In the genomic region with DNA sequence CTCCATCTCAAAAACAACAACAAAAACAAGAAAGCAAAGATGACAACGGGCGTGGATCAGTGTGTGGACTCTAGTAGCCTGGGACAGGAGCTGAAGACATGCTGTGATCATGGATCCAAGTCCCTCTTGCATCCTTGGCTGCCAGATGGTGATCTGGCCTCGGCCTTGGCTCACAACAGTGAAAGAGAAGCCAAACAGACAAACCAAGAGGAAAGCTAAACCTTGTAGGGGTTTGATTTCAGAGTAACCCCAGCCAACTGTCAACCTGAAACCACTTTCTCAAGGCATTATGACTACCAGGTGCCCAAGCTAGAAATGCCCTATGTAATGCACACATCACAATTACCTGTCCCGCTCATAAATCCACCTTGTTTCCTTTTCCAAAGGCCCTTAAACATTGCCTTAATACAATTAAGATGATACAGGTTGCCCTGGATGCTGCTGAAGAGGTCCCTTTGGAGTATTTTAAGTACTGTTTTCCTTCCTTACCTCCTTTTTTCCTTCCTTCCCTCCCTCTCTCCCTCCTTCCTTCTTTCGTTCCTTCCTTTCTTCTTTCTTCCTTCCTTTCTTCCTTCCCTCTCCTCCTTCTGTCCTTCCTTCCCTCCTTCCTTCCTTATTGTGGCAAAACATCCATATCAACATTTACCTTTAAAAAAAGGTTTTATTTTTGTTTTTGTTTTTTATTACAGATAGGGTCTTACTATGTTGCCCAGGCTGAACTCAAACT, we compare ENCODE assay signal across 29 cellular contexts. TPM values are rescaled to one million over a fixed set of nuclear protein-coding genes. Genes with fewer than 3 reads are reported as not detected.
DNase-seq lines count a peak whose midpoint lies in the region; ATAC-seq and TF ChIP-seq lines count a peak whose summit lies in the region.
"Had no signal": no experiment of that assay in that cellular context is flagged by ENCODE, and none has a peak within 500 bp of the region (broad histone marks: within the 10 kb centered on the region; RNA-seq: fewer than 3 reads in every experiment).

No MANE protein-coding gene starts in this region.

- H3K4me1 ChIP-seq in gastrocnemius medialis, result peaks cover 17 to 19% of the 10 kb centered on the region in 2 donors
- H3K4me1 ChIP-seq in aorta (ENCODE audit: control insufficient read depth in 1 of 2, insufficient read depth in 2 of 2, low read length in 2 of 2), result no peaks in the 10 kb centered on the region
- H3K4me1 ChIP-seq: adrenal gland, gastroesophageal sphincter, tibial artery had no signal

- intact Hi-C loops in activated CD4-positive, alpha-beta T cell treated with anti-CD3 and anti-CD28 coated beads for 36 hours (cut with DNase I, micrococcal nuclease), result no loop called here
- intact Hi-C loops in activated CD4-positive, alpha-beta T cell treated with anti-CD3 and anti-CD28 coated beads, Interleukin-2, amount 10 ng/mL, durations not matched to agents 24 days and 14 days (cut with micrococcal nuclease), result no loop called here
- intact Hi-C loops in gastrocnemius medialis (cut with DNase I; ENCODE audit: low total_unique reads), result no loop called here
- intact Hi-C loops in aorta (cut with DNase I), result no loop called here

- H3K27me3 ChIP-seq in gastrocnemius medialis (no peaks in the 10 kb centered on the region), aorta (ENCODE audit: control insufficient read depth in 1 of 2, insufficient read depth in 2 of 2, low read length in 1 of 2) (peaks cover 0 to 2% of the 10 kb centered on the region in 2 donors)
- H3K27me3 ChIP-seq: adrenal gland, brain microvascular endothelial cell, gastroesophageal sphincter, tibial artery had no signal

- in situ Hi-C loops in gastrocnemius medialis (cut with MboI; ENCODE audit: low sequenced_read_pairs in 4 of 4), result no loop called here

- no peak overlapping the region for H3K4me3 ChIP-seq in gastrocnemius medialis
- H3K4me3 ChIP-seq in aorta (ENCODE audit: low read length in 2 of 2), result no peak overlapping the region
- H3K4me3 ChIP-seq: adrenal gland, gastroesophageal sphincter, tibial artery had no signal

- no peaks in the 10 kb centered on the region for H3K9me3 ChIP-seq in gastrocnemius medialis
- no peaks in the 10 kb centered on the region for H3K9me3 ChIP-seq in aorta (ENCODE audit: control insufficient read depth, low read length)
- H3K9me3 ChIP-seq: adrenal gland, gastroesophageal sphincter, tibial artery had no signal

- POLR2A ChIA-PET in activated CD4-positive, alpha-beta T cell treated with anti-CD3 and anti-CD28 coated beads for 36 hours (lab: Charles Lee), result no interaction called here

- no peak overlapping the region for H3K4me3 Mint-ChIP-seq in activated CD4-positive, alpha-beta T cell treated with anti-CD3 and anti-CD28 coated beads for 36 hours
- no peak overlapping the region for H3K4me3 Mint-ChIP-seq in activated CD4-positive, alpha-beta T cell treated with anti-CD3 and anti-CD28 coated beads, Interleukin-2, amount 10 ng/mL, durations not matched to agents 24 days and 14 days
- H3K4me3 Mint-ChIP-seq: activated naive CD4-positive, alpha-beta T cell treated with anti-CD3 and anti-CD28 coated beads for 36 hours; activated T-cell treated with anti-CD3 and anti-CD28 coated beads, Interleukin-2, amount 50 U/mL, for 4 hours; dendritic cell treated with granulocyte-macrophage colony-stimulating factor and Interleukin-4, amounts not matched to agents 40 ng/mL and 50 ng/mL, for 4 days; H9; stimulated activated naive CD8-positive, alpha-beta T cell treated with anti-CD3 and anti-CD28 coated beads, Interleukin-15, Interleukin-2, amounts not matched to agents 100 ng/mL and 50 ng/mL, for 24 hours had no signal

- H3K9me3 Mint-ChIP-seq in activated CD4-positive, alpha-beta T cell treated with anti-CD3 and anti-CD28 coated beads for 36 hours (ENCODE audit: low read depth), result peaks cover 4% of the 10 kb centered on the region
- H3K9me3 Mint-ChIP-seq in activated CD4-positive, alpha-beta T cell treated with anti-CD3 and anti-CD28 coated beads, Interleukin-2, amount 10 ng/mL, durations not matched to agents 24 days and 14 days, result peaks cover 6% of the 10 kb centered on the region

- no peaks in the 10 kb centered on the region for H3K27me3 Mint-ChIP-seq in activated CD4-positive, alpha-beta T cell treated with anti-CD3 and anti-CD28 coated beads for 36 hours
- no peaks in the 10 kb centered on the region for H3K27me3 Mint-ChIP-seq in activated CD4-positive, alpha-beta T cell treated with anti-CD3 and anti-CD28 coated beads, Interleukin-2, amount 10 ng/mL, durations not matched to agents 24 days and 14 days
- H3K27me3 Mint-ChIP-seq: CD4-positive, CD25-positive, alpha-beta regulatory T cell; IgD-negative memory B cell; stimulated activated naive CD8-positive, alpha-beta T cell treated with anti-CD3 and anti-CD28 coated beads, Interleukin-15, Interleukin-2, amounts not matched to agents 100 ng/mL and 50 ng/mL, for 24 hours had no signal

- ATAC-seq in activated CD4-positive, alpha-beta T cell treated with anti-CD3 and anti-CD28 coated beads for 36 hours, result peak; percentile 61
- ATAC-seq in gastrocnemius medialis (peak; percentile 94 to 97), HG02571 (IDR thresholded peaks at IDR 0.05; ENCODE audit: unreplicated experiment) (no peak), aorta (ENCODE audit: low FRiP score) (no peak)
- ATAC-seq: activated T-cell treated with anti-CD3 and anti-CD28 coated beads, Interleukin-2, amount 50 U/mL, for 4 hours; gastroesophageal sphincter; left lobe of liver; PC-3 had no signal

- H3K27ac ChIP-seq in gastrocnemius medialis (peak overlapping the region; percentile 49 to 69 (median 56)), aorta (ENCODE audit: low read depth in 1 of 2, low read length in 2 of 2) (no peak overlapping the region)
- H3K27ac ChIP-seq: adrenal gland, brain microvascular endothelial cell, gastroesophageal sphincter, tibial artery had no signal

- 88 to 90% methylated on average over 5 of the region's 5 CpGs for WGBS in aorta, 2 donors

- H3K4me1 Mint-ChIP-seq in activated CD4-positive, alpha-beta T cell treated with anti-CD3 and anti-CD28 coated beads for 36 hours, result peaks cover 4% of the 10 kb centered on the region
- H3K4me1 Mint-ChIP-seq in activated CD4-positive, alpha-beta T cell treated with anti-CD3 and anti-CD28 coated beads, Interleukin-2, amount 10 ng/mL, durations not matched to agents 24 days and 14 days, result peaks cover 9% of the 10 kb centered on the region

- DNase-seq in activated CD4-positive, alpha-beta T cell treated with anti-CD3 and anti-CD28 coated beads for 36 hours, result no peak
- DNase-seq in activated CD4-positive, alpha-beta T cell treated with anti-CD3 and anti-CD28 coated beads, Interleukin-2, amount 10 ng/mL, durations not matched to agents 24 days and 14 days, result no peak
- DNase-seq in NCI-H446 (lab: John Stamatoyannopoulos, UW) (peak; percentile 77 to 84), cerebellar nuclear complex (lab: John Stamatoyannopoulos, UW) (peak; percentile 52 to 83), gastrocnemius medialis (peak; percentile 55 to 78), aorta (no peak)
- no peak for DNase-seq in stimulated activated naive CD4-positive, alpha-beta T cell (lab: John Stamatoyannopoulos, UW)
- DNase-seq: activated CD4-positive, alpha-beta T cell treated with anti-CD3 and anti-CD28 coated beads for 4 hours; activated naive CD4-positive, alpha-beta T cell treated with anti-CD3 and anti-CD28 coated beads for 36 hours; activated T-cell treated with anti-CD3 and anti-CD28 coated beads, Interleukin-2, amount 50 U/mL, for 4 hours; brain microvascular endothelial cell; CD4-positive, CD25-positive, alpha-beta regulatory T cell; H9; hippocampal formation; mesendoderm; NCI-H1105; NCI-H1930; NCI-H226; NCI-H774; nucleus accumbens; PC-3; tibial artery had no signal

- no peaks in the 10 kb centered on the region for H3K36me3 ChIP-seq in gastrocnemius medialis
- no peaks in the 10 kb centered on the region for H3K36me3 ChIP-seq in aorta (ENCODE audit: control insufficient read depth in 1 of 2, insufficient read depth in 2 of 2, low read length in 1 of 2)
- H3K36me3 ChIP-seq: adrenal gland, brain microvascular endothelial cell, gastroesophageal sphincter, tibial artery had no signal

- no peak for TF ChIP-seq CTCF in gastrocnemius medialis (IDR thresholded peaks at IDR 0.05 in 4 of 5, conservative IDR thresholded peaks at IDR 0.05 in 1 of 5)

- TF ChIP-seq POLR2A in gastrocnemius medialis (IDR thresholded peaks at IDR 0.05), result no peak

- no peaks in the 10 kb centered on the region for H3K36me3 Mint-ChIP-seq in activated CD4-positive, alpha-beta T cell treated with anti-CD3 and anti-CD28 coated beads for 36 hours (ENCODE audit: low read depth)
- peaks cover 2% of the 10 kb centered on the region for H3K36me3 Mint-ChIP-seq in activated CD4-positive, alpha-beta T cell treated with anti-CD3 and anti-CD28 coated beads, Interleukin-2, amount 10 ng/mL, durations not matched to agents 24 days and 14 days (ENCODE audit: low read depth)
- H3K36me3 Mint-ChIP-seq: CD4-positive, CD25-positive, alpha-beta regulatory T cell had no signal

- CTCF ChIA-PET in activated CD4-positive, alpha-beta T cell treated with anti-CD3 and anti-CD28 coated beads for 36 hours (lab: Charles Lee), result interaction anchor here (0.7 kb wide), 1 partner anchor 47 kb away, joined by 3 read pairs; no protein-coding TSS in a partner anchor

- no peak overlapping the region for H3K27ac Mint-ChIP-seq in activated CD4-positive, alpha-beta T cell treated with anti-CD3 and anti-CD28 coated beads for 36 hours
- no peak overlapping the region for H3K27ac Mint-ChIP-seq in activated CD4-positive, alpha-beta T cell treated with anti-CD3 and anti-CD28 coated beads, Interleukin-2, amount 10 ng/mL, durations not matched to agents 24 days and 14 days
- H3K27ac Mint-ChIP-seq: activated naive CD4-positive, alpha-beta T cell treated with anti-CD3 and anti-CD28 coated beads for 36 hours; H9; stimulated activated naive CD8-positive, alpha-beta T cell treated with anti-CD3 and anti-CD28 coated beads, Interleukin-15, Interleukin-2, amounts not matched to agents 100 ng/mL and 50 ng/mL, for 24 hours had no signal

RNA-seq across cellular contexts. Expression of a gene that starts 41.4 kb away (rescaled TPM):
- 1 to 10 TPM; 3.5 to 5.7 TPM for total RNA-seq in activated CD4-positive, alpha-beta T cell treated with anti-CD3 and anti-CD28 coated beads for 36 hours
- total RNA-seq in activated CD4-positive, alpha-beta T cell treated with anti-CD3 and anti-CD28 coated beads, Interleukin-2, amount 10 ng/mL, durations not matched to agents 24 days and 14 days, result 4.8 and 5.5 TPM in 2 replicates
- total RNA-seq in gastrocnemius medialis (100 to 1,000 TPM in 1 of 4 donors, 10 to 100 TPM in 3; 12.0 to 106 (median 78.5) TPM), aorta (10 to 100 TPM in 1 of 2 donors, 1 to 10 TPM in 1; 3.8 to 11.2 TPM)
- polyA plus RNA-seq in aorta, result 1 to 10 TPM in 1 of 2 donors, under 1 TPM in 1; 0.95 to 6.1 TPM
- total RNA-seq: PC-3 had no signal

RNA-seq across cellular contexts. Expression of a gene that starts 47.7 kb away (rescaled TPM):
- total RNA-seq in activated CD4-positive, alpha-beta T cell treated with anti-CD3 and anti-CD28 coated beads for 36 hours, result 100 to 1,000 TPM; 127 to 147 TPM
- total RNA-seq in activated CD4-positive, alpha-beta T cell treated with anti-CD3 and anti-CD28 coated beads, Interleukin-2, amount 10 ng/mL, durations not matched to agents 24 days and 14 days, result 156 TPM in 2 replicates
- total RNA-seq in gastrocnemius medialis (100 to 1,000 TPM; 168 to 223 (median 204) TPM), aorta (100 to 1,000 TPM; 182 to 226 TPM)
- polyA plus RNA-seq in aorta, result 10 to 100 TPM; 22.3 to 30.4 TPM

Comparison
In these comparisons a context has a peak if more than half of its experiments do, and no peak if none do; other contexts are left out.
1. ATAC-seq: peak in activated CD4-positive, alpha-beta T cell treated with anti-CD3 and anti-CD28 coated beads for 36 hours (single experiment) and gastrocnemius medialis (2 of 2); none in HG02571 (single experiment) and aorta (single experiment).
2. DNase-seq: peak in NCI-H446 (2 of 2), cerebellar nuclear complex (2 of 2) and gastrocnemius medialis (2 of 2); none in activated CD4-positive, alpha-beta T cell treated with anti-CD3 and anti-CD28 coated beads for 36 hours (single experiment), activated CD4-positive, alpha-beta T cell treated with anti-CD3 and anti-CD28 coated beads, Interleukin-2, amount 10 ng/mL, durations not matched to agents 24 days and 14 days (single experiment), stimulated activated naive CD4-positive, alpha-beta T cell (0 of 6) and aorta (0 of 2).
3. H3K27ac ChIP-seq: peak in gastrocnemius medialis (4 of 4); none in aorta (0 of 2).